Comparison of ENCODE assay signal across 10 cellular contexts in genomic region chr22:46775364-46775758, GRCh38. TPM values are rescaled to one million over a fixed set of nuclear protein-coding genes. Genes with fewer than 3 reads are reported as not detected.
DNase-seq lines count a peak whose midpoint lies in the region; ATAC-seq, FAIRE-seq and TF ChIP-seq lines count a peak whose summit lies in the region.
"Had no signal": no experiment of that assay in that cellular context is flagged by ENCODE, and none has a peak within 500 bp of the region (broad histone marks: within the 10 kb centered on the region; RNA-seq: fewer than 3 reads in every experiment).

No MANE protein-coding gene starts in this region.

- no peaks in the 10 kb centered on the region for H3F3A ChIP-seq in OCI-LY1 (ENCODE audit: insufficient read depth, low read length)

- H4K20me1 ChIP-seq in OCI-LY1 (ENCODE audit: insufficient read depth, low read length): no peaks in the 10 kb centered on the region

- WGBS in spleen, 5 donors: 42 to 65% (median 58%) methylated on average over 6 of the region's 6 CpGs

- H3K27ac ChIP-seq in OCI-LY1 (ENCODE audit: low read depth, low read length, poor library complexity, severe bottlenecking) (peak overlapping the region; percentile 97), colonic mucosa (peak overlapping the region; percentile 57), spleen (peak overlapping the region; percentile 72 to 91 (median 81))
- H3K27ac ChIP-seq: brain microvascular endothelial cell had no signal

- peaks cover 41% of the 10 kb centered on the region for H3K79me2 ChIP-seq in OCI-LY1 (ENCODE audit: insufficient read depth, low read length)

- POLR2A ChIA-PET in activated CD4-positive, alpha-beta T cell treated with anti-CD3 and anti-CD28 coated beads for 36 hours (lab: Charles Lee): no interaction called here

- no peak for TF ChIP-seq CTCF in OCI-LY1 (IDR thresholded peaks at IDR 0.05; ENCODE audit: low read length)
- TF ChIP-seq CTCF in colonic mucosa (IDR thresholded peaks at IDR 0.05): no peak
- no peak for TF ChIP-seq CTCF in spleen (IDR thresholded peaks at IDR 0.05 in 8 of 11, conservative IDR thresholded peaks at IDR 0.05 in 3 of 11)

- peak overlapping the region; percentile 58 for H3K4me2 ChIP-seq in OCI-LY1 (ENCODE audit: low read length)

- H3K4me3 ChIP-seq in OCI-LY1 (ENCODE audit: low read depth, low read length, poor library complexity, severe bottlenecking) (peak overlapping the region; percentile 45), colonic mucosa (no peak overlapping the region), spleen (peak overlapping the region in 2 of 8 donors; percentile 23 to 54)

- FAIRE-seq in GM12892 (lab: Jason Lieb, UNC): no peak

- no peak overlapping the region for H2AFZ ChIP-seq in OCI-LY1 (ENCODE audit: low read length)

- H3K9me3 ChIP-seq in OCI-LY1 (ENCODE audit: low read length) (no peaks in the 10 kb centered on the region), colonic mucosa (no peaks in the 10 kb centered on the region), spleen (no peaks in the 10 kb centered on the region)

- no peaks in the 10 kb centered on the region for H3K9me2 ChIP-seq in OCI-LY1 (ENCODE audit: low read depth, low read length)

- intact Hi-C loops in activated CD4-positive, alpha-beta T cell treated with anti-CD3 and anti-CD28 coated beads for 36 hours (cut with DNase I, micrococcal nuclease): no loop called here
- intact Hi-C loops in colonic mucosa (cut with DNase I) (no loop called here), spleen (cut with DNase I; ENCODE audit: low total_unique reads) (no loop called here)

- H3K4me1 Mint-ChIP-seq in activated CD4-positive, alpha-beta T cell treated with anti-CD3 and anti-CD28 coated beads for 36 hours: peaks cover 65% of the 10 kb centered on the region

- no peaks in the 10 kb centered on the region for H3K9me3 Mint-ChIP-seq in activated CD4-positive, alpha-beta T cell treated with anti-CD3 and anti-CD28 coated beads for 36 hours (ENCODE audit: low read depth)

- TF ChIP-seq POLR2A in spleen (IDR thresholded peaks at IDR 0.05) (no peak), GM12892 (IDR thresholded peaks at IDR 0.05; ENCODE audit: low read depth, low read length) (no peak)

- DNase-seq in activated CD4-positive, alpha-beta T cell treated with anti-CD3 and anti-CD28 coated beads for 36 hours: no peak
- no peak for DNase-seq in activated CD4-positive, alpha-beta T cell treated with anti-CD3 and anti-CD28 coated beads, Interleukin-2, amount 50 U/mL, for 48 hours
- DNase-seq in colonic mucosa (no peak), spleen (peak; percentile 62), GM12892 (ENCODE audit: insufficient read length) (no peak)
- DNase-seq: brain microvascular endothelial cell; stimulated activated CD4-positive, alpha-beta T cell treated with anti-CD3 and anti-CD28 coated beads, Interleukin-4, amount 100 ng/mL, for 24 hours had no signal

- peak overlapping the region; percentile 63; the same call in 1 of the 2 replicates for H3K9ac ChIP-seq in OCI-LY1 (ENCODE audit: low read length)
- H3K9ac ChIP-seq in colonic mucosa (ENCODE audit: low read depth in 2 of 2, low read length in 2 of 2): peak overlapping the region in 1 of 2 donors; percentile 58

- no peaks in the 10 kb centered on the region for H3K27me3 Mint-ChIP-seq in activated CD4-positive, alpha-beta T cell treated with anti-CD3 and anti-CD28 coated beads for 36 hours

- H3K4me1 ChIP-seq in OCI-LY1 (ENCODE audit: insufficient read depth, low read length, severe bottlenecking) (peaks cover 89% of the 10 kb centered on the region), colonic mucosa (peaks cover 27% of the 10 kb centered on the region), spleen (peaks cover 65 to 93% (median 88%) of the 10 kb centered on the region in 6 donors)

- H3K27ac Mint-ChIP-seq in activated CD4-positive, alpha-beta T cell treated with anti-CD3 and anti-CD28 coated beads for 36 hours: peak overlapping the region; percentile 78

- CTCF ChIA-PET in activated CD4-positive, alpha-beta T cell treated with anti-CD3 and anti-CD28 coated beads for 36 hours (lab: Charles Lee): interaction anchor here (0.6 to 2.2 kb wide), 6 partner anchors 12 to 228 kb away, joined by 3 to 10 read pairs (median 5); partner anchors contain the start of gene TBC1D22A

- H3K27me3 ChIP-seq in OCI-LY1 (ENCODE audit: insufficient read depth, low read length) (no peaks in the 10 kb centered on the region), colonic mucosa (no peaks in the 10 kb centered on the region), spleen (replicated peaks in 1 of 7) (no peaks in the 10 kb centered on the region)
- H3K27me3 ChIP-seq: brain microvascular endothelial cell had no signal

- H3K36me3 ChIP-seq in OCI-LY1 (ENCODE audit: insufficient read depth, low read length) (peaks cover 2% of the 10 kb centered on the region; the same call in 1 of the 2 replicates), colonic mucosa (no peaks in the 10 kb centered on the region), spleen (peaks cover 0 to 17% (median 0%) of the 10 kb centered on the region in 6 donors)
- H3K36me3 ChIP-seq: brain microvascular endothelial cell had no signal

- ATAC-seq in activated CD4-positive, alpha-beta T cell treated with anti-CD3 and anti-CD28 coated beads for 36 hours: no peak
- ATAC-seq in HG03442 (IDR thresholded peaks at IDR 0.05; ENCODE audit: unreplicated experiment): no peak
- no peak for ATAC-seq in GM18858 (IDR thresholded peaks at IDR 0.05; ENCODE audit: unreplicated experiment)

- H3K36me3 Mint-ChIP-seq in activated CD4-positive, alpha-beta T cell treated with anti-CD3 and anti-CD28 coated beads for 36 hours (ENCODE audit: low read depth): peaks cover 16% of the 10 kb centered on the region

- peak overlapping the region; percentile 67 for H3K4me3 Mint-ChIP-seq in activated CD4-positive, alpha-beta T cell treated with anti-CD3 and anti-CD28 coated beads for 36 hours

RNA-seq across cellular contexts. Expression of gene TBC1D22A, which starts 12.9 kb away (rescaled TPM):
- total RNA-seq in activated CD4-positive, alpha-beta T cell treated with anti-CD3 and anti-CD28 coated beads for 36 hours: 10 to 100 TPM; 36.0 to 38.0 TPM
- total RNA-seq in colonic mucosa (10 to 100 TPM; 34.2 to 36.4 TPM), spleen (10 to 100 TPM; 40.1 to 66.9 (median 54.8) TPM)
- polyA plus RNA-seq in spleen: 10 to 100 TPM; 17.2 to 34.0 (median 25.9) TPM
- 29.0 TPM for polyA plus RNA-seq in GM12892 (2012; ENCODE audit: missing spikeins)

RNA-seq across cellular contexts. Expression of gene CERK, which starts 37.3 kb away (rescaled TPM):
- total RNA-seq in activated CD4-positive, alpha-beta T cell treated with anti-CD3 and anti-CD28 coated beads for 36 hours: 10 to 100 TPM; 27.0 to 32.8 TPM
- total RNA-seq in colonic mucosa (10 to 100 TPM; 24.7 to 46.6 TPM), spleen (10 to 100 TPM; 31.3 to 47.1 (median 40.6) TPM)
- 10 to 100 TPM; 13.7 to 17.1 (median 14.5) TPM for polyA plus RNA-seq in spleen
- polyA plus RNA-seq in GM12892 (2012; ENCODE audit: missing spikeins): 17.3 TPM
